Comparison of ENCODE assay signal across 1 cellular context in genomic region chr17:39704821-39705551, GRCh38.
TF ChIP-seq lines count a peak whose summit lies in the region.

No MANE protein-coding gene starts in this region.

TF ChIP-seq in WTC11, 78 proteins besides CTCF, POLR2A, EP300 and RAD21 (continued from another document):
- TF ChIP-seq ZNF281 (CRISPR knock-in tag; IDR thresholded peaks at IDR 0.05): 0 out of 2 replicates have a peak, but pooled peaks have one; percentile 19
- 0 out of 2 replicates have a peak, but pooled peaks have one; percentile 17 for TF ChIP-seq IRF1 (CRISPR knock-in tag; IDR thresholded peaks at IDR 0.05)
- no peak for TF ChIP-seq IRF2 (CRISPR knock-in tag; IDR thresholded peaks at IDR 0.05; ENCODE audit: borderline replicate concordance, low read depth)
- TF ChIP-seq FOXP4 (CRISPR knock-in tag; IDR thresholded peaks at IDR 0.05): peak; percentile 63; the same call in 1 of the 2 replicates
- TF ChIP-seq FOXK1 (CRISPR knock-in tag; IDR thresholded peaks at IDR 0.05): peak; percentile 71; the same call in 1 of the 2 replicates
- TF ChIP-seq ATF6 (CRISPR knock-in tag; IDR thresholded peaks at IDR 0.05): no peak
- no peak for TF ChIP-seq MXD4 (CRISPR knock-in tag; IDR thresholded peaks at IDR 0.05; ENCODE audit: borderline replicate concordance)
- no peak for TF ChIP-seq SMAD3 (CRISPR knock-in tag; IDR thresholded peaks at IDR 0.05; ENCODE audit: borderline replicate concordance)
- peak; percentile 57; the same call in 1 of the 2 replicates for TF ChIP-seq ZNF121 (CRISPR knock-in tag; IDR thresholded peaks at IDR 0.05)
- TF ChIP-seq ZNF423 (CRISPR knock-in tag; IDR thresholded peaks at IDR 0.05): peak; percentile 97
- no peak for TF ChIP-seq ZNF232 (CRISPR knock-in tag; IDR thresholded peaks at IDR 0.05)
- peak; percentile 20; the same call in 1 of the 2 replicates for TF ChIP-seq ZNF532 (CRISPR knock-in tag; IDR thresholded peaks at IDR 0.05; ENCODE audit: borderline replicate concordance)
- TF ChIP-seq GTF2I (CRISPR knock-in tag; conservative IDR thresholded peaks at IDR 0.05): 0 out of 2 replicates have a peak, but pooled peaks have one; percentile 26
- no peak for TF ChIP-seq ERG (CRISPR knock-in tag; IDR thresholded peaks at IDR 0.05)
- TF ChIP-seq NR1H2 (CRISPR knock-in tag; IDR thresholded peaks at IDR 0.05): no peak
- TF ChIP-seq NFYB (CRISPR knock-in tag; conservative IDR thresholded peaks at IDR 0.05; ENCODE audit: low read depth): no peak
- no peak for TF ChIP-seq NFATC4 (CRISPR knock-in tag; IDR thresholded peaks at IDR 0.05)
